1 cellular context compared by ENCODE assay signal in the genomic region with DNA sequence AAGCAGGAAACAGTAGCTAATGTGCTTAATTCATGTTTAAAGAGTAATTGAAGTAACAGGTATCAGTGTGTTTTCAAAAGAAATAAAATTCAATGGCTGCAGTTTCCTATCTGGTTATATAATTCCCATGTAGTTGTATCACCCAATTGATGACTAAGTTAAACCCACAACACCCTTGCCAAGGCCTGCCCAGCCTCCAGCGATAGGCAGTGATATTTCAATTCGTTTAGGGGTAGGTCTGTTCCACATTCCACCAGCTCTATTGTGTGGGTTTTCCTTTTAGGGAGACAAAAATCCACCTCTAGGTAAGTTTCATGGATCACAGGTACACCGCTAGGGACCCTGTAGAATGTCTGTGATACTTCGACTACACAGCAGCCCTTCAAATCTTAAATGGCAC.
TF ChIP-seq lines count a peak whose summit lies in the region.

No MANE protein-coding gene starts in this region.

TF ChIP-seq in SK-N-SH, 30 proteins besides CTCF, POLR2A, EP300 and RAD21 (continued from another document):
- TF ChIP-seq MXI1 (IDR thresholded peaks at IDR 0.05; ENCODE audit: low read depth, low read length), result no peak
